8 cellular contexts compared by ENCODE assay signal in the genomic region with DNA sequence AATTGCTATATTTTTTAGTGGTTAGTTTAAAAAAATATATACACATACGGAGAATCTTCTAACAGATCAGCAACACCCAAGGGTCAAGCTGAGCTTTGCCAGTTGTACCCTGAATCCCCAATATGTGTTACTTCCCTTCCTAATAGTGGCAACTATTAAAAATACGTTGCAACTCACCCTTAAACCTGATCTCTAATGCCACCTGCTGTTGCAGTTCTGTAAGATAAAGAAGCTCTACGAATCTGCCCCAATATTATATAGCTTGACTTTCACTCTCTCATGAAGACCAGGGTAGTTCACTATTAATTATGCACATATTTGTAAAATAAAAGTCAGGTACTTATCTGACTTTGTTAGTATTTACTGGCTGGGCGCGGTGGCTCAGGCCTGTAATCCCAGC. TPM values are rescaled to one million over a fixed set of nuclear protein-coding genes. Genes with fewer than 3 reads are reported as not detected.
A peak's percentile ranks its signal among the peaks of the same experiment; 100 is the strongest.
DNase-seq lines count a peak whose midpoint lies in the region; ATAC-seq, FAIRE-seq and TF ChIP-seq lines count a peak whose summit lies in the region.

No MANE protein-coding gene starts in this region.

- H3K9me1 ChIP-seq in endothelial cell of umbilical vein (replicated peaks; ENCODE audit: control insufficient read depth, extremely low read depth, insufficient read depth, low read length): no peaks in the 10 kb centered on the region

- H3K27ac Mint-ChIP-seq in osteocyte (ENCODE audit: unreplicated experiment): no peak overlapping the region

- H3K9ac ChIP-seq in endothelial cell of umbilical vein (replicated peaks; ENCODE audit: extremely low read depth, insufficient read depth, low read length): no peak overlapping the region

- no peak overlapping the region for H3K4me3 Mint-ChIP-seq in osteocyte (ENCODE audit: unreplicated experiment)

- H3K27me3 Mint-ChIP-seq in osteocyte (ENCODE audit: unreplicated experiment): no peaks in the 10 kb centered on the region

- no peak overlapping the region for H2AFZ ChIP-seq in endothelial cell of umbilical vein (ENCODE audit: low read depth, low read length)

- H3K4me3 ChIP-seq in endothelial cell of umbilical vein (replicated peaks in 1 of 3; ENCODE audit: insufficient read depth in 1 of 3, low read depth in 1 of 3, low read length in 3 of 3): no peak overlapping the region

- no peaks in the 10 kb centered on the region for H3K27me3 ChIP-seq in endothelial cell of umbilical vein (ENCODE audit: control insufficient read depth in 2 of 2, insufficient read depth in 2 of 2, low read length in 2 of 2)

- H3K4me1 ChIP-seq in endothelial cell of umbilical vein (ENCODE audit: control insufficient read depth, extremely low read depth, insufficient read depth, low read length): no peaks in the 10 kb centered on the region

- ATAC-seq in HG03520 (IDR thresholded peaks at IDR 0.05; ENCODE audit: unreplicated experiment): no peak

- H4K20me1 ChIP-seq in endothelial cell of umbilical vein (replicated peaks; ENCODE audit: control insufficient read depth, extremely low read depth, insufficient read depth, low read length): no peaks in the 10 kb centered on the region

- CTCF ChIA-PET in endothelial cell of umbilical vein (lab: Charles Lee): interaction anchor here (0.6 to 2.5 kb wide), 40 partner anchors 8 to 253 kb away, joined by 3 to 21 read pairs (median 4); a partner anchor contains a TSS

- POLR2A ChIA-PET in endothelial cell of umbilical vein (lab: Charles Lee): interaction anchor here (0.5 kb wide), 1 partner anchor 16 kb away, joined by 3 read pairs; no protein-coding TSS in a partner anchor

- TF ChIP-seq CTCF in endothelial cell of umbilical vein (IDR thresholded peaks at IDR 0.05; ENCODE audit: extremely low read depth in 1 of 2, insufficient read depth in 1 of 2, low read depth in 1 of 2, low read length in 2 of 2) (peak; percentile 7 to 13), osteocyte (IDR thresholded peaks at IDR 0.05) (peak; percentile 51)

- intact Hi-C loops in endothelial cell of umbilical vein (cut with micrococcal nuclease): no loop called here

- no TSS peak for BruUV-seq in endothelial cell of umbilical vein (replicated peaks; lab: Mats Ljungman, UMichigan)

- H3K9me3 ChIP-seq in endothelial cell of umbilical vein (replicated peaks; ENCODE audit: control insufficient read depth, insufficient read depth, low read length): no peaks in the 10 kb centered on the region

- H3K36me3 Mint-ChIP-seq in osteocyte (ENCODE audit: unreplicated experiment): no peaks in the 10 kb centered on the region

- no peaks in the 10 kb centered on the region for H3K9me3 Mint-ChIP-seq in osteocyte (ENCODE audit: unreplicated experiment)

- TF ChIP-seq POLR2A in endothelial cell of umbilical vein (IDR thresholded peaks at IDR 0.05; ENCODE audit: low read depth, low read length): no peak

- H3K27ac ChIP-seq in endothelial cell of umbilical vein (ENCODE audit: insufficient read depth, low read depth, low read length): no peak overlapping the region

- peaks cover 27% of the 10 kb centered on the region for H3K79me2 ChIP-seq in endothelial cell of umbilical vein (ENCODE audit: control insufficient read depth, insufficient read depth, low read length)

- peaks cover 23% of the 10 kb centered on the region for H3K4me1 Mint-ChIP-seq in osteocyte (ENCODE audit: unreplicated experiment)

- no peak overlapping the region for H3K4me2 ChIP-seq in endothelial cell of umbilical vein (ENCODE audit: insufficient read depth, low read length)

- dilution Hi-C loops in endothelial cell of umbilical vein (cut with MboI; ENCODE audit: extremely low pct_ligation_motif_present, low sequenced_read_pairs): no loop called here

- DNase-seq in SHP77 (lab: John Stamatoyannopoulos, UW) (peak; percentile 4 to 28), SHP77 treated with DMSO at 0.1 percent for 48 hours (lab: John Stamatoyannopoulos, UW) (no peak), NCI-H69 (lab: John Stamatoyannopoulos, UW) (peak; percentile 37), endothelial cell of umbilical vein (ENCODE audit: low read depth, low spot score) (peak; percentile 45), osteocyte (ENCODE audit: extremely low spot score, unreplicated experiment) (no peak), mesenteric fat pad (ENCODE audit: low spot score) (no peak)
- DNase-seq in activated CD4-positive, alpha-beta T cell treated with anti-CD3 and anti-CD28 coated beads, Interleukin-2, amount 50 U/mL, for 48 hours: no peak

- FAIRE-seq in endothelial cell of umbilical vein (lab: Jason Lieb, UNC): no peak

- no peaks in the 10 kb centered on the region for H3K36me3 ChIP-seq in endothelial cell of umbilical vein (ENCODE audit: control insufficient read depth in 2 of 2, extremely low read depth in 1 of 2, insufficient read depth in 2 of 2, low read length in 2 of 2)

TF ChIP-seq in endothelial cell of umbilical vein, 7 proteins besides CTCF, POLR2A, EP300 and RAD21:
- no peak for TF ChIP-seq EZH2 (IDR thresholded peaks at IDR 0.05; ENCODE audit: borderline replicate concordance, low read depth, low read length, severe bottlenecking)
- TF ChIP-seq MYC (IDR thresholded peaks at IDR 0.05; ENCODE audit: low read depth, low read length): no peak
- TF ChIP-seq POLR2AphosphoS5 (IDR thresholded peaks at IDR 0.05; ENCODE audit: insufficient read depth, low read depth, low read length): no peak
- TF ChIP-seq FOS (IDR thresholded peaks at IDR 0.05; ENCODE audit: borderline replicate concordance, insufficient read depth, low read length): no peak
- TF ChIP-seq GATA2 (IDR thresholded peaks at IDR 0.05; ENCODE audit: insufficient read depth, insufficient read length, low read depth, low read length): no peak

RNA-seq across cellular contexts. Expression of a gene that starts 58.4 kb away (rescaled TPM):
- total RNA-seq in endothelial cell of umbilical vein: 29.2 and 29.4 TPM in 2 replicates
- polyA plus RNA-seq in endothelial cell of umbilical vein: 10.9 and 11.6 TPM in 2 replicates
- 11.5 and 13.6 TPM in 2 replicates for polyA plus RNA-seq in endothelial cell of umbilical vein (2011; cell fraction: cytosol; rRNA removed)
- 39.2 and 45.1 TPM in 2 replicates for polyA plus RNA-seq in endothelial cell of umbilical vein (2011; cell fraction: nucleus; rRNA removed)
- polyA plus RNA-seq in endothelial cell of umbilical vein (2012): 9.1 and 13.1 TPM in 2 replicates
- 34.2 and 37.2 TPM in 2 replicates for polyA minus RNA-seq in endothelial cell of umbilical vein
- 28.9 TPM for polyA minus RNA-seq in endothelial cell of umbilical vein (2011; cell fraction: cytosol; rRNA and poly(A)+ RNA removed)
- 60.1 and 78.6 TPM in 2 replicates for polyA minus RNA-seq in endothelial cell of umbilical vein (2011; cell fraction: nucleus; rRNA and poly(A)+ RNA removed)
- total RNA-seq in osteocyte: 46.3 and 51.5 TPM in 2 replicates
- 65.3 TPM for total RNA-seq in mesenteric fat pad

Comparison
In these comparisons a context has a peak if more than half of its experiments do, and no peak if none do; other contexts are left out.
1. DNase-seq: peak in SHP77 (2 of 2), NCI-H69 (single experiment) and endothelial cell of umbilical vein (single experiment); none in SHP77 treated with DMSO at 0.1 percent for 48 hours (single experiment), osteocyte (single experiment), mesenteric fat pad (single experiment) and activated CD4-positive, alpha-beta T cell treated with anti-CD3 and anti-CD28 coated beads, Interleukin-2, amount 50 U/mL, for 48 hours (0 of 2).